ENCODE assay signal across 15 cellular contexts in the genomic region with DNA sequence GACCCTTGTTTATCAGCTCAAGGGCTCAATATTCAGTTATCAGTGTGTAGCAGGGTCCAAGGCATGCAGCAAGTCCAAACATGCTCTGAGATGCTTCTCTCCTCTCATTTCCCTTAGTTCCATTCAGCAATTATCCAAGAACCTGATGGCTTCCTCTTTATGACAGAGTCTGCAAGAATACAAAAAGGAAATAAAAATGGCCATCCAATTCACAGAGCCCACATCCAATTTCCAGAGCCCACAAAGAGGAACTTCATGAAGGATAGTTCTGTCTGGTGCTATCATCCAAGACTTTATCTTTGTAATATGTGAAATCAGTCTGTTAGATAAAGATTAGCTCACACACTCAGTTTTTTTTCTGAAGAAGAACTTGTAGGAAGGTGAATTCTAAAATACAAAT.
"Had no signal": no experiment of that assay in that cellular context is flagged by ENCODE, and none has a peak within 500 bp of the region (broad histone marks: within the 10 kb centered on the region; RNA-seq: fewer than 3 reads in every experiment).

No MANE protein-coding gene starts in this region.

- H3K27me3 ChIP-seq: foreskin keratinocyte, ovary had no signal

- ATAC-seq: activated T-cell treated with anti-CD3 and anti-CD28 coated beads, Interleukin-2, amount 50 U/mL, for 72 hours; foreskin keratinocyte; WTC11 had no signal

- DNase-seq: activated CD4-positive, alpha-beta memory T cell treated with anti-CD3 and anti-CD28 coated beads, Interleukin-2, amount 10 ng/mL, durations not matched to agents 7 days and 5 days; activated CD4-positive, alpha-beta T cell treated with anti-CD3 and anti-CD28 coated beads for 4 hours; activated naive CD8-positive, alpha-beta T cell treated with anti-CD3 and anti-CD28 coated beads, Interleukin-2, amount 10 ng/mL, durations not matched to agents 7 days and 5 days; activated T-cell treated with anti-CD3 and anti-CD28 coated beads, Interleukin-2, amount 50 U/mL, for 72 hours; cortex of kidney; effector CD4-positive, alpha-beta T cell; foreskin keratinocyte; ovary; stimulated activated CD4-positive, alpha-beta T cell treated with anti-CD3 and anti-CD28 coated beads, Interleukin-12 subunit alpha, Interleukin-12 subunit beta, amount 100 ng/mL, for 4 hours; stimulated activated CD4-positive, alpha-beta T cell treated with anti-CD3 and anti-CD28 coated beads, Interleukin-2, amount 100 ng/mL, for 24 hours; T-helper 1 cell; T1000 had no signal

- H3K4me3 ChIP-seq: ovary, thoracic aorta had no signal

- FAIRE-seq: endothelial cell of umbilical vein had no signal

- H3K4me1 ChIP-seq: foreskin keratinocyte had no signal

- H3K27ac ChIP-seq: foreskin keratinocyte, ovary, thoracic aorta had no signal

- H3K9me3 ChIP-seq: ovary, thoracic aorta had no signal

- H3K36me3 ChIP-seq: ovary, thoracic aorta had no signal
